In genomic region chr6:24974182-24975171, GRCh38 we compare ENCODE assay signal across 1 cellular context.
TF ChIP-seq lines count a peak whose summit lies in the region.

No MANE protein-coding gene starts in this region.

TF ChIP-seq in K562, 482 proteins besides CTCF, POLR2A, EP300 and RAD21 (continued from another document):
- TF ChIP-seq PATZ1 (CRISPR knock-in tag; IDR thresholded peaks at IDR 0.05; ENCODE audit: borderline replicate concordance) (no peak), SOX6 (IDR thresholded peaks at IDR 0.05) (no peak), BHLHE40 (IDR thresholded peaks at IDR 0.05; ENCODE audit: low read length) (no peak), SNAPC5 (CRISPR knock-in tag; IDR thresholded peaks at IDR 0.05) (no peak), POLR3G (IDR thresholded peaks at IDR 0.05; ENCODE audit: extremely low read depth, insufficient read length, insufficient replicate concordance) (no peak), TCFL5 (CRISPR knock-in tag; conservative IDR thresholded peaks at IDR 0.05) (no peak), ZNF239 (CRISPR knock-in tag; IDR thresholded peaks at IDR 0.05) (no peak), ZNF133 (CRISPR knock-in tag; IDR thresholded peaks at IDR 0.05) (no peak), NR0B1 (IDR thresholded peaks at IDR 0.05; ENCODE audit: partially characterized antibody) (no peak), SRF (CRISPR knock-in tag; IDR thresholded peaks at IDR 0.05) (peak in 1 of 2 experiments; percentile 35; a peak in 1 of 4 replicates), MTA2 (IDR thresholded peaks at IDR 0.05; ENCODE audit: low read depth) (no peak), PML (IDR thresholded peaks at IDR 0.05; ENCODE audit: low read length) (peak; percentile 60; the same call in 1 of the 2 replicates), MCM7 (IDR thresholded peaks at IDR 0.05) (no peak), ETV5 (CRISPR knock-in tag; IDR thresholded peaks at IDR 0.05; ENCODE audit: low read depth) (no peak), FOSL1 (tag; conservative IDR thresholded peaks at IDR 0.05) (peak; percentile 27; the same call in 1 of the 2 replicates), DEAF1 (CRISPR knock-in tag; IDR thresholded peaks at IDR 0.05) (no peak), CBX1 (IDR thresholded peaks at IDR 0.05; ENCODE audit: low read depth) (0 out of 2 replicates have a peak, but pooled peaks have one; percentile 35), MEF2A (IDR thresholded peaks at IDR 0.05; ENCODE audit: control insufficient read depth, low read depth, low read length) (0 out of 2 replicates have a peak, but pooled peaks have one; percentile 35), THRB (CRISPR knock-in tag; conservative IDR thresholded peaks at IDR 0.05) (0 out of 2 replicates have a peak, but pooled peaks have one; percentile 10)
